8 cellular contexts compared by ENCODE assay signal in genomic region chr22:39319284-39320170, GRCh38. TPM values are rescaled to one million over a fixed set of nuclear protein-coding genes. Genes with fewer than 3 reads are reported as not detected.
DNase-seq lines count a peak whose midpoint lies in the region; ATAC-seq and TF ChIP-seq lines count a peak whose summit lies in the region.

TSS of gene RPL3 (minus strand) at chr22:39319623. CDS start at chr22:39319597, 26 bp downstream.

- POLR2A ChIA-PET in RWPE1 (lab: Yijun Ruan, JAX; ENCODE audit: low non-redundant PET) = interaction anchor here (0.6 to 1.3 kb wide), 4 partner anchors 10 to 209 kb away, joined by 3 to 5 read pairs (median 3); partner anchors contain the start of gene ATF4
- POLR2A ChIA-PET in naive thymus-derived CD8-positive, alpha-beta T cell (lab: Charles Lee) = interaction anchor here (0.5 to 7.3 kb wide), 65 partner anchors 8 to 1967 kb away, joined by 3 to 231 read pairs (median 5); partner anchors contain the start of genes ADSL, APOBEC3B, APOBEC3D and ATF4

- H3K9me3 ChIP-seq in DND-41 (ENCODE audit: insufficient read depth, low read length, severe bottlenecking) = no peaks in the 10 kb centered on the region
- no peaks in the 10 kb centered on the region for H3K9me3 ChIP-seq in GM23248 (ENCODE audit: low read depth)
- H3K9me3 ChIP-seq in fibroblast of lung (ENCODE audit: control insufficient read depth, insufficient read depth, low read depth, low read length) = no peaks in the 10 kb centered on the region

- peaks cover 59% of the 10 kb centered on the region for H3F3A ChIP-seq in GM23248 (ENCODE audit: insufficient read depth)

- peak within 1 kb of the TSS; percentile 99 for H3K4me3 Mint-ChIP-seq in activated T-helper 17 cell treated with anti-CD3 and anti-CD28 coated beads, Interleukin-2, amount 50 U/mL, for 72 hours
- H3K4me3 Mint-ChIP-seq in naive thymus-derived CD8-positive, alpha-beta T cell = peak within 1 kb of the TSS; percentile 99 to 100 (median 100)

- TF ChIP-seq CTCF in DND-41 (IDR thresholded peaks at IDR 0.05; ENCODE audit: borderline replicate concordance, extremely low read depth, low read length, poor library complexity, severe bottlenecking) = peak; percentile 7
- TF ChIP-seq CTCF in RWPE1 (conservative IDR thresholded peaks at IDR 0.05; ENCODE audit: low read depth) = no peak
- TF ChIP-seq CTCF in fibroblast of lung (conservative IDR thresholded peaks at IDR 0.05 in 1 of 2, IDR thresholded peaks at IDR 0.05 in 1 of 2; ENCODE audit: low read depth in 1 of 2, low read length in 2 of 2) = peak in 1 of 2 donors; percentile 2

- ATAC-seq in DND-41 (ENCODE audit: insufficient read depth, low read depth) = peak; percentile 83
- ATAC-seq in activated T-helper 17 cell treated with anti-CD3 and anti-CD28 coated beads, Interleukin-2, amount 50 U/mL, for 72 hours (replicated peaks) = peak; percentile 81
- peak; percentile 79 to 85 for ATAC-seq in naive thymus-derived CD8-positive, alpha-beta T cell

- H3K9me2 ChIP-seq in GM23248 (ENCODE audit: insufficient read depth) = no peaks in the 10 kb centered on the region

- peaks cover 47% of the 10 kb centered on the region for H3K36me3 ChIP-seq in DND-41 (ENCODE audit: insufficient read depth, low read length)
- peaks cover 35% of the 10 kb centered on the region for H3K36me3 ChIP-seq in GM23248 (ENCODE audit: low read depth)
- peaks cover 24% of the 10 kb centered on the region for H3K36me3 ChIP-seq in fibroblast of lung (ENCODE audit: control insufficient read depth, insufficient read depth, low read length)

- H3K4me2 ChIP-seq in DND-41 (ENCODE audit: insufficient read depth, low read length) = peak within 1 kb of the TSS; percentile 69
- peak within 1 kb of the TSS; percentile 97 for H3K4me2 ChIP-seq in GM23248 (ENCODE audit: unreplicated experiment)
- peak within 1 kb of the TSS; percentile 97 for H3K4me2 ChIP-seq in fibroblast of lung (ENCODE audit: extremely low read depth, insufficient read depth, low read length)

- H3K9ac ChIP-seq in DND-41 (ENCODE audit: low read depth, low read length) (peak within 1 kb of the TSS; percentile 83), GM23248 (peak within 1 kb of the TSS; percentile 99), fibroblast of lung (ENCODE audit: insufficient read depth, low read length) (peak within 1 kb of the TSS; percentile 64)

- peak within 1 kb of the TSS; percentile 74 to 76 for H3K4me3 ChIP-seq in DND-41 (ENCODE audit: low read depth in 1 of 2, low read length in 2 of 2)
- H3K4me3 ChIP-seq in GM23248 = peak within 1 kb of the TSS; percentile 99
- peak within 1 kb of the TSS; percentile 70 to 96 (median 90) for H3K4me3 ChIP-seq in fibroblast of lung (replicated peaks in 1 of 4; ENCODE audit: control extremely low read depth in 1 of 4, insufficient read depth in 1 of 4, low read depth in 3 of 4, low read length in 4 of 4)

- in situ Hi-C loops in GM23248 (cut with MboI) = loop anchor here (25.0 kb wide), 1 partner anchor 307 kb away; the partner anchor contains the start of genes APOBEC3C and APOBEC3D

- CTCF ChIA-PET in RWPE1 (lab: Yijun Ruan, JAX) = interaction anchor here (0.6 kb wide), 1 partner anchor 210 kb away, joined by 4 read pairs; no protein-coding TSS in a partner anchor

- no peaks in the 10 kb centered on the region for H3K27me3 Mint-ChIP-seq in activated T-helper 17 cell treated with anti-CD3 and anti-CD28 coated beads, Interleukin-2, amount 50 U/mL, for 72 hours
- H3K27me3 Mint-ChIP-seq in naive thymus-derived CD8-positive, alpha-beta T cell = peaks cover 0 to 5% (median 0%) of the 10 kb centered on the region in 5 donors

- H3K27ac ChIP-seq in DND-41 (ENCODE audit: low read length) = peak within 1 kb of the TSS; percentile 93
- peak within 1 kb of the TSS; percentile 97 for H3K27ac ChIP-seq in GM23248
- peak within 1 kb of the TSS; percentile 99 for H3K27ac ChIP-seq in RWPE1
- peak within 1 kb of the TSS; percentile 90 for H3K27ac ChIP-seq in fibroblast of lung (ENCODE audit: insufficient read depth, low read length)

- H3K9me3 Mint-ChIP-seq in activated T-helper 17 cell treated with anti-CD3 and anti-CD28 coated beads, Interleukin-2, amount 50 U/mL, for 72 hours = no peaks in the 10 kb centered on the region
- no peaks in the 10 kb centered on the region for H3K9me3 Mint-ChIP-seq in naive thymus-derived CD8-positive, alpha-beta T cell

- H4K20me1 ChIP-seq in DND-41 (ENCODE audit: insufficient read depth, low read length) (peaks cover 45% of the 10 kb centered on the region), GM23248 (ENCODE audit: insufficient read depth) (peaks cover 38% of the 10 kb centered on the region), fibroblast of lung (ENCODE audit: control insufficient read depth, extremely low read depth, insufficient read depth, low read length) (peaks cover 2% of the 10 kb centered on the region)

- DNase-seq in DND-41 (peak; percentile 98), GM23248 (peak; percentile 99), LHCN-M2 (ENCODE audit: low read depth) (peak; percentile 99), RWPE1 (ENCODE audit: low spot score) (peak; percentile 81), fibroblast of lung (ENCODE audit: low read depth in 2 of 2) (peak; percentile 98 to 99)
- DNase-seq in naive thymus-derived CD8-positive, alpha-beta T cell = peak; percentile 94 to 98 (median 97)
- DNase-seq in stimulated activated naive CD4-positive, alpha-beta T cell (lab: John Stamatoyannopoulos, UW) = peak; percentile 94 to 99 (median 97)

- H3K79me2 ChIP-seq in DND-41 (ENCODE audit: insufficient read depth, low read length) = peaks cover 49% of the 10 kb centered on the region
- peaks cover 48% of the 10 kb centered on the region for H3K79me2 ChIP-seq in GM23248 (ENCODE audit: insufficient read depth)
- H3K79me2 ChIP-seq in fibroblast of lung (ENCODE audit: control insufficient read depth, insufficient read depth, low read length) = peaks cover 48% of the 10 kb centered on the region

- H3K27ac Mint-ChIP-seq in activated T-helper 17 cell treated with anti-CD3 and anti-CD28 coated beads, Interleukin-2, amount 50 U/mL, for 72 hours = peak within 1 kb of the TSS; percentile 100
- H3K27ac Mint-ChIP-seq in naive thymus-derived CD8-positive, alpha-beta T cell = peak within 1 kb of the TSS; percentile 96 to 100 (median 99)

- no peaks in the 10 kb centered on the region for H3K27me3 ChIP-seq in DND-41 (ENCODE audit: insufficient read depth, low read length, poor library complexity)
- no peaks in the 10 kb centered on the region for H3K27me3 ChIP-seq in GM23248 (replicated peaks; ENCODE audit: insufficient read depth)
- no peaks in the 10 kb centered on the region for H3K27me3 ChIP-seq in fibroblast of lung (ENCODE audit: control insufficient read depth, insufficient read depth, low read length)

- H2AFZ ChIP-seq in DND-41 (ENCODE audit: low read depth, low read length) (peak within 1 kb of the TSS; percentile 75), GM23248 (peak within 1 kb of the TSS; percentile 85), fibroblast of lung (ENCODE audit: low read length) (peak within 1 kb of the TSS; percentile 39)

- H3K4me1 ChIP-seq in DND-41 (ENCODE audit: insufficient read depth, low read length) (peaks cover 48% of the 10 kb centered on the region), GM23248 (ENCODE audit: insufficient read depth) (peaks cover 23% of the 10 kb centered on the region), fibroblast of lung (ENCODE audit: control insufficient read depth, extremely low read depth, insufficient read depth, low read length) (peaks cover 13% of the 10 kb centered on the region)

- peaks cover 4% of the 10 kb centered on the region for H3K4me1 Mint-ChIP-seq in activated T-helper 17 cell treated with anti-CD3 and anti-CD28 coated beads, Interleukin-2, amount 50 U/mL, for 72 hours
- peaks cover 25 to 57% (median 52%) of the 10 kb centered on the region in 4 donors for H3K4me1 Mint-ChIP-seq in naive thymus-derived CD8-positive, alpha-beta T cell

- H3K36me3 Mint-ChIP-seq in activated T-helper 17 cell treated with anti-CD3 and anti-CD28 coated beads, Interleukin-2, amount 50 U/mL, for 72 hours (ENCODE audit: low read depth) = peaks cover 57% of the 10 kb centered on the region
- peaks cover 0 to 49% (median 15%) of the 10 kb centered on the region in 3 donors for H3K36me3 Mint-ChIP-seq in naive thymus-derived CD8-positive, alpha-beta T cell

- WGBS in GM23248 (ENCODE audit: low coverage in 1 of 2, low lambda C conversion rate in 2 of 2, missing lambda C conversion rate in 2 of 2), 2 experiments = 1 to 2% methylated on average over 62 to 73 of the region's 73 CpGs

RNA-seq across cellular contexts. Expression of gene RPL3, which starts in this region (rescaled TPM):
- total RNA-seq in GM23248 (2014; rRNA removed; shearing (Covaris generic)) = 1,555 and 2,353 TPM in 2 replicates
- polyA plus RNA-seq in GM23248 (2016; fragmentation: Nextera tagmentation; extraction: Ambion mirVana) = 920 and 929 TPM in 2 replicates
- 1,098 and 1,908 TPM in 2 replicates for total RNA-seq in LHCN-M2 (2014; rRNA removed)
- polyA plus RNA-seq in LHCN-M2 (2012) = 2,349 TPM
- total RNA-seq in activated T-helper 17 cell treated with anti-CD3 and anti-CD28 coated beads, Interleukin-2, amount 50 U/mL, for 72 hours = 1,000 to 10,000 TPM; 2,256 to 2,974 TPM
- total RNA-seq in fibroblast of lung = 2,627 and 3,935 TPM in 2 replicates
- 2,773 and 2,862 TPM in 2 replicates for polyA plus RNA-seq in fibroblast of lung
- 2,320 and 2,565 TPM in 2 replicates for polyA plus RNA-seq in fibroblast of lung (2012)
- 1,108 and 1,634 TPM in 2 replicates for polyA minus RNA-seq in fibroblast of lung (ENCODE audit: low replicate concordance)
- total RNA-seq in naive thymus-derived CD8-positive, alpha-beta T cell = 1,000 to 10,000 TPM; 3,621 to 3,622 TPM
- polyA plus RNA-seq in naive thymus-derived CD8-positive, alpha-beta T cell = 1,000 to 10,000 TPM; 4,219 to 5,383 (median 4,759) TPM

Comparison
In these comparisons a context has a peak if more than half of its experiments do, and no peak if none do; other contexts are left out.
1. Peak in every context shown above with its lines: DNase-seq, ATAC-seq, H3K4me3 ChIP-seq and H3K27ac ChIP-seq.